Comparison of ENCODE assay signal across 8 cellular contexts in genomic region chr9:133731876-133732321, GRCh38. TPM values are rescaled to one million over a fixed set of nuclear protein-coding genes. Genes with fewer than 3 reads are reported as not detected.
DNase-seq lines count a peak whose midpoint lies in the region; ATAC-seq, FAIRE-seq and TF ChIP-seq lines count a peak whose summit lies in the region.

No MANE protein-coding gene starts in this region.

- 73 to 83% (median 80%) methylated on average over 7 to 15 of the region's 15 CpGs for WGBS in spleen, 5 donors

- no peaks in the 10 kb centered on the region for H3F3A ChIP-seq in MM.1S (ENCODE audit: insufficient read depth, low read length)

- H3K27me3 ChIP-seq in MG63 (no peaks in the 10 kb centered on the region; the same call in 1 of the 2 replicates), spleen (replicated peaks in 1 of 7) (peaks cover 0 to 46% (median 0%) of the 10 kb centered on the region in 7 donors), MM.1S (replicated peaks; ENCODE audit: insufficient read depth, low read length) (peaks cover 94% of the 10 kb centered on the region)

- no peak for TF ChIP-seq CTCF in kidney (IDR thresholded peaks at IDR 0.05; ENCODE audit: borderline replicate concordance, extremely low read depth, insufficient read depth)
- TF ChIP-seq CTCF in spleen (IDR thresholded peaks at IDR 0.05 in 8 of 11, conservative IDR thresholded peaks at IDR 0.05 in 3 of 11): no peak
- no peak for TF ChIP-seq CTCF in MM.1S (IDR thresholded peaks at IDR 0.05; ENCODE audit: low read length)

- DNase-seq in DMS 273 (lab: John Stamatoyannopoulos, UW; ENCODE audit: unreplicated experiment) (peak; percentile 95), MG63 (peak; percentile 66), SK-N-DZ (ENCODE audit: low spot score) (peak; percentile 87), kidney (peak; percentile 67), spleen (no peak), MM.1S (no peak)

- H3K9me3 ChIP-seq in MG63: no peaks in the 10 kb centered on the region
- no peaks in the 10 kb centered on the region for H3K9me3 ChIP-seq in kidney (ENCODE audit: control insufficient read depth in 1 of 2, low read length in 2 of 2)
- no peaks in the 10 kb centered on the region for H3K9me3 ChIP-seq in spleen
- H3K9me3 ChIP-seq in MM.1S (replicated peaks; ENCODE audit: insufficient read depth, low read length): no peaks in the 10 kb centered on the region

- H3K4me1 ChIP-seq in kidney (ENCODE audit: control insufficient read depth in 1 of 2, insufficient read depth in 1 of 2, low read depth in 1 of 2, low read length in 2 of 2) (peaks cover 0 to under 1% of the 10 kb centered on the region in 2 donors), spleen (peaks cover 0 to 19% (median 10%) of the 10 kb centered on the region in 6 donors), MM.1S (ENCODE audit: low read length) (no peaks in the 10 kb centered on the region)

- no peak for FAIRE-seq in kidney (lab: Jason Lieb, UNC)

- H3K9ac ChIP-seq in kidney (ENCODE audit: low read length in 2 of 2) (no peak overlapping the region), MM.1S (ENCODE audit: low read length) (no peak overlapping the region)

- H4K20me1 ChIP-seq in MM.1S (ENCODE audit: insufficient read depth, low read length): no peaks in the 10 kb centered on the region

- intact Hi-C loops in kidney (cut with DNase I) (no loop called here), spleen (cut with DNase I; ENCODE audit: low total_unique reads) (no loop called here)

- H2AFZ ChIP-seq in MM.1S (ENCODE audit: low read length): no peak overlapping the region

- no peak overlapping the region for H3K4me3 ChIP-seq in MG63
- H3K4me3 ChIP-seq in kidney (ENCODE audit: low read length in 2 of 2): no peak overlapping the region
- no peak overlapping the region for H3K4me3 ChIP-seq in spleen
- H3K4me3 ChIP-seq in MM.1S (ENCODE audit: low read length): no peak overlapping the region

- no peak overlapping the region for H3K4me2 ChIP-seq in MM.1S (ENCODE audit: low read depth, low read length)

- H3K27ac ChIP-seq in kidney (ENCODE audit: low read depth in 2 of 2, low read length in 2 of 2) (no peak overlapping the region), spleen (no peak overlapping the region), MM.1S (ENCODE audit: low read length) (no peak overlapping the region)

- no peaks in the 10 kb centered on the region for H3K79me2 ChIP-seq in MM.1S (ENCODE audit: low read length)

- H3K36me3 ChIP-seq in MG63 (no peaks in the 10 kb centered on the region), kidney (ENCODE audit: control insufficient read depth in 1 of 2, insufficient read depth in 2 of 2, low read length in 2 of 2) (no peaks in the 10 kb centered on the region), spleen (no peaks in the 10 kb centered on the region), MM.1S (replicated peaks; ENCODE audit: insufficient read depth, low read length) (no peaks in the 10 kb centered on the region)

- no peak for TF ChIP-seq POLR2A in spleen (IDR thresholded peaks at IDR 0.05)

- ATAC-seq in GM18502 (IDR thresholded peaks at IDR 0.05; ENCODE audit: poor library complexity, unreplicated experiment) (no peak), HG03442 (IDR thresholded peaks at IDR 0.05; ENCODE audit: unreplicated experiment) (no peak)

- no peaks in the 10 kb centered on the region for H3K9me2 ChIP-seq in MM.1S (replicated peaks; ENCODE audit: insufficient read depth, low read length)

RNA-seq across cellular contexts. Expression of gene SARDH, which starts 6.3 kb away (rescaled TPM):
- total RNA-seq in MG63 (2014; rRNA removed; shearing (Covaris generic); ENCODE audit: low replicate concordance): 0.66 TPM in 1 of 2 replicates, not detected in the other
- 3.2 and 3.3 TPM in 2 replicates for polyA plus RNA-seq in SK-N-DZ (2014; cell fraction: cytosol; rRNA removed)
- polyA plus RNA-seq in SK-N-DZ (2014; cell fraction: nucleus; rRNA removed): 4.7 and 8.5 TPM in 2 replicates
- total RNA-seq in kidney (4.6 TPM), spleen (1 to 10 TPM; 1.0 to 4.5 (median 3.1) TPM)
- polyA plus RNA-seq in kidney (ENCODE audit: insufficient read depth, low read depth, low replicate concordance) (12.0 TPM), spleen (1 to 10 TPM; 1.3 to 1.5 (median 1.5) TPM)

Comparison
In these comparisons a context has a peak if more than half of its experiments do, and no peak if none do; other contexts are left out.
1. DNase-seq: peak in DMS 273 (single experiment), MG63 (single experiment), SK-N-DZ (single experiment) and kidney (single experiment); none in spleen (single experiment) and MM.1S (single experiment).